ENCODE assay signal across 8 cellular contexts in the genomic region with DNA sequence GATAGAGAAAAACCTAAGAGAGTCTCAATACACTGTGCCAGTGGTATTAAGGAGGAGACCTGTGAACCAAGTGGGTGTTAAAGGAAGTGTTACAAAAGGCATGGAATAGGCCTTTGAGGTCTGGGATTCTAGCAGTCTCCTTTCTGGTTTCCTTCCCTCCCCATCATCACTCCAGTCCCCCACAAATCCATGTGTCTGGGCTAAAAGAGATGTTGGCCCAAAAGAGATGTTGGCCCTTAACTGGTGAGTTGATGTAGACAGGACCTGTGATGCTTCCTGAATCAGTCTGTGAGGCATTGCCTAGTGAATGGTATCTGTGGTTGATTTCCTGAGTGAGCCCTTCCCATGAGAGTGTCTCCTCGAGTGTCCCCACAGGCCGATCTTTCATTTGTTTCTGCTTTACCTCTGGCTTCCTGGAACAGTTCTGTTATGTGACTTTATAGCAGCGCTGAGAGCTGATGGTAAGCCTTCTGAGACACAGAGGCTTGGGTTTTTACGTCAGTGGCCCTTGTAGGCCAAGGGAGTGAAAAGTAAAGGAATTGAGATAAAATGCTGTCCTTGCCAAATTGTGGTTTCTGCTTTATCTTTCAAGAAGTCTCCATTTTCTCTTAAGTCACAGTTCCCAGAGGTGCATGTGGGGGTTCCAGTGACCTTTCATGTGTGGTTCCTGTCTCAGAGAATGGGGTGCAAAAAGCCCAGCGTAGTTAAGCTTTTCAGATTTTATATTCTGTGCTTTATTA.
DNase-seq lines count a peak whose midpoint lies in the region; ATAC-seq and TF ChIP-seq lines count a peak whose summit lies in the region.

No MANE protein-coding gene starts in this region.

- H3K27me3 ChIP-seq in ascending aorta = no peaks in the 10 kb centered on the region
- H3K27me3 ChIP-seq in upper lobe of right lung = no peaks in the 10 kb centered on the region

- peak overlapping the region; percentile 85 to 90 for H3K27ac ChIP-seq in ascending aorta
- peak overlapping the region; percentile 73 for H3K27ac ChIP-seq in upper lobe of right lung
- no peak overlapping the region for H3K27ac ChIP-seq in RWPE1

- peaks cover 12 to 41% of the 10 kb centered on the region in 2 donors for H3K4me1 ChIP-seq in ascending aorta
- H3K4me1 ChIP-seq in upper lobe of right lung = peaks cover 65% of the 10 kb centered on the region

- POLR2A ChIA-PET in RWPE1 (lab: Yijun Ruan, JAX; ENCODE audit: low non-redundant PET) = no interaction called here

- peak; percentile 79 for ATAC-seq in Right ventricle myocardium inferior
- peak; percentile 41 for ATAC-seq in upper lobe of right lung

- peak overlapping the region in 1 of 2 donors; percentile 35 for H3K4me3 ChIP-seq in ascending aorta
- peak overlapping the region; percentile 24 for H3K4me3 ChIP-seq in upper lobe of right lung

- H3K9me3 ChIP-seq in ascending aorta (no peaks in the 10 kb centered on the region), upper lobe of right lung (no peaks in the 10 kb centered on the region)

- TF ChIP-seq CTCF in ascending aorta (IDR thresholded peaks at IDR 0.05) (no peak), upper lobe of right lung (IDR thresholded peaks at IDR 0.05) (no peak), RWPE1 (conservative IDR thresholded peaks at IDR 0.05; ENCODE audit: low read depth) (no peak)

- intact Hi-C loops in Right ventricle myocardium inferior (cut with DNase I) (loop anchor here (5.0 kb wide), 3 partner anchors 40 to 125 kb away; no protein-coding TSS in a partner anchor), cardiac septum (cut with DNase I) (loop anchor here (5.0 kb wide), 1 partner anchor 85 kb away; no protein-coding TSS in a partner anchor), ascending aorta (cut with DNase I) (loop anchor here (5.0 kb wide), 2 partner anchors 40 to 85 kb away; no protein-coding TSS in a partner anchor), upper lobe of right lung (cut with DNase I) (no loop called here)

- DNase-seq in Right ventricle myocardium inferior (ENCODE audit: missing footprints) = no peak
- no peak for DNase-seq in cardiac septum (ENCODE audit: low spot score)
- DNase-seq in NCI-H226 = peak; percentile 52
- peak in 1 of 2 donors; percentile 76 for DNase-seq in ascending aorta (ENCODE audit: low spot score in 2 of 2)
- peak; percentile 34 to 74 for DNase-seq in lung microvascular endothelial cell (ENCODE audit: low read depth in 2 of 2)
- no peak for DNase-seq in upper lobe of right lung
- no peak for DNase-seq in SHP77 (lab: John Stamatoyannopoulos, UW)
- DNase-seq in RWPE1 (ENCODE audit: low spot score) = no peak

- CTCF ChIA-PET in RWPE1 (lab: Yijun Ruan, JAX) = no interaction called here

- H3K36me3 ChIP-seq in ascending aorta (peaks cover 19 to 21% of the 10 kb centered on the region in 2 donors), upper lobe of right lung (peaks cover 50% of the 10 kb centered on the region)

Comparison
In these comparisons a context has a peak if more than half of its experiments do, and no peak if none do; other contexts are left out.
1. DNase-seq: peak in NCI-H226 (single experiment) and lung microvascular endothelial cell (2 of 2); none in Right ventricle myocardium inferior (single experiment), cardiac septum (single experiment), upper lobe of right lung (single experiment), SHP77 (0 of 2) and RWPE1 (single experiment).